Comparison of ENCODE assay signal across 12 cellular contexts in the genomic region with DNA sequence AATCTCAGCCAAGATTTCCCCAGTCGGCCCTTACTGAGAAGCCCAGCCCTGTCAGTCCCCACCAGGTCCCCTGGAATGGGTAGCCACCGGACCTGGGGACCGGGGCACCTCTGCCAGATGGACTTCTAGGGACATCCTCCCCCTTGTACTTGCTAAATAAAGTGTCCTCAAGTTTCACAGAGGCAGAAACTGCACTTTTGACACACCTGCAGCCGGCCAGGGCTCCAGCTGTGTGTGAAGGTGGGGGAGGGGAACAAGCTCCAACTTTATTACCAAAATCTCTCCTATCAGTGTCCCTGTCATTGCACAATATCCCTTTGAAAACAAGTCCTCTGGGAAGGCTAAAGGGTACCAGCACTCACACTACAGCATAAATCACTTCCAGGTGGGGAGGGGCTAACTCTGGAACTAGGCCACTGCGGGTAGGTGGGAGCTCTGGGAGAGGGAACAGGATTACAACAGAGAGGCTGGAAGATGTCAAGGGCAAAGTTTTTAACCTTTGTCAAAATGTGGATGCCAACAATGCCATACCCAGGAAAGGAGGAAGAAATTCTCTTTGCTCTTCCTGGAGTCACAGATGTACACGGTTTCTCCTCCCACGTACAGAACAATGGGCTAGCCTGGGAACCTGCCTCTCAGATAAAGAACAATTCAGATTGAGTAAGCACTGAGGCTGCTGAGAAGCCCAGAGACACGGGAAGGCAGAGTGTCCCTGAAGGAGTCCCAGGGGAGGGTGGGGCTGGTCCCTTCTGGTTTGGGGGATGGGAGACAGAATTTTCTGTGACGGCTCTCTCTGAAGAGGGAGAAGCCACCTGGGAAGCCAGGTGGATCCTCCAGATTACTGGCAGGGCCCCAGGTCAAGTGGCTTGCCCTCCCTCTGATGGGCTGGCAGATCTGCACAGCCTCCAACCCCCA. TPM values are rescaled to one million over a fixed set of nuclear protein-coding genes. Genes with fewer than 3 reads are reported as not detected.
DNase-seq lines count a peak whose midpoint lies in the region; ATAC-seq and TF ChIP-seq lines count a peak whose summit lies in the region.
"Had no signal": no experiment of that assay in that cellular context is flagged by ENCODE, and none has a peak within 500 bp of the region (broad histone marks: within the 10 kb centered on the region; RNA-seq: fewer than 3 reads in every experiment).

No MANE protein-coding gene starts in this region.

- no peaks in the 10 kb centered on the region for H3K27me3 ChIP-seq in hepatocyte
- H3K27me3 ChIP-seq: gastrocnemius medialis had no signal

- H3K9me3 ChIP-seq in hepatocyte (ENCODE audit: low read depth): no peaks in the 10 kb centered on the region
- H3K9me3 ChIP-seq: gastrocnemius medialis had no signal

- H3K4me3 ChIP-seq in hepatocyte: no peak overlapping the region
- H3K4me3 ChIP-seq: gastrocnemius medialis had no signal

- H3K4me2 ChIP-seq in hepatocyte: peak overlapping the region; percentile 64

- H3K9me2 ChIP-seq in hepatocyte (replicated peaks; ENCODE audit: insufficient read depth): no peaks in the 10 kb centered on the region

- TF ChIP-seq CTCF in hepatocyte (IDR thresholded peaks at IDR 0.05; ENCODE audit: poor library complexity): no peak

- peaks cover 51% of the 10 kb centered on the region for H3K4me1 ChIP-seq in hepatocyte (ENCODE audit: insufficient read depth)
- H3K4me1 ChIP-seq: gastrocnemius medialis had no signal

- ATAC-seq in GM21447 (IDR thresholded peaks at IDR 0.05; ENCODE audit: unreplicated experiment) (no peak), GM19324 (IDR thresholded peaks at IDR 0.05; ENCODE audit: low FRiP score, unreplicated experiment) (no peak)
- ATAC-seq: activated CD4-positive, CD25-positive, alpha-beta regulatory T cell treated with anti-CD3 and anti-CD28 coated beads, Interleukin-2, amount 50 U/mL, for 24 hours; activated naive CD8-positive, alpha-beta T cell treated with anti-CD3 and anti-CD28 coated beads, Interleukin-2, amount 50 U/mL, for 24 hours; gastrocnemius medialis; naive thymus-derived CD4-positive, alpha-beta T cell had no signal

- DNase-seq in NCI-H82 (lab: John Stamatoyannopoulos, UW) (peak; percentile 62), NCI-H82 treated with DMSO at 0.1 percent for 48 hours (lab: John Stamatoyannopoulos, UW; ENCODE audit: unreplicated experiment) (no peak), NCI-H345 treated with DMSO at 0.1 percent for 48 hours (lab: John Stamatoyannopoulos, UW; ENCODE audit: unreplicated experiment) (peak; percentile 79), hepatocyte (ENCODE audit: low spot score) (peak; percentile 63), ureter (ENCODE audit: low spot score) (peak; percentile 59), EL (no peak)
- DNase-seq: activated naive CD8-positive, alpha-beta T cell treated with anti-CD3 and anti-CD28 coated beads, Interleukin-2, amount 50 U/mL, for 24 hours; gastrocnemius medialis; naive thymus-derived CD4-positive, alpha-beta T cell had no signal

- H3K36me3 ChIP-seq in hepatocyte (replicated peaks; ENCODE audit: insufficient read depth, low read depth): no peaks in the 10 kb centered on the region
- H3K36me3 ChIP-seq: gastrocnemius medialis had no signal

- 53% methylated on average over 9 of the region's 9 CpGs for whole genome bisulfite sequencing in hepatocyte (ENCODE audit: low lambda C conversion rate, missing lambda C conversion rate)

- no peaks in the 10 kb centered on the region for H4K20me1 ChIP-seq in hepatocyte (ENCODE audit: insufficient read depth, poor library complexity, severe bottlenecking)

- H2AFZ ChIP-seq in hepatocyte: no peak overlapping the region

- peak overlapping the region; percentile 90 for H3K27ac ChIP-seq in hepatocyte
- H3K27ac ChIP-seq: gastrocnemius medialis had no signal

- peaks cover 78% of the 10 kb centered on the region for H3K79me2 ChIP-seq in hepatocyte

RNA-seq across cellular contexts. Expression of a gene that starts 11.0 kb away (rescaled TPM):
- 92.3 and 108 TPM in 2 replicates for total RNA-seq in hepatocyte
- polyA plus RNA-seq in hepatocyte: 84.1 and 107 TPM in 2 replicates
- 480 TPM for total RNA-seq in ureter
- polyA plus RNA-seq: naive thymus-derived CD4-positive, alpha-beta T cell had no signal

Comparison
In these comparisons a context has a peak if more than half of its experiments do, and no peak if none do; other contexts are left out.
1. DNase-seq: peak in NCI-H82 (single experiment), NCI-H345 treated with DMSO at 0.1 percent for 48 hours (single experiment), hepatocyte (single experiment) and ureter (single experiment); none in NCI-H82 treated with DMSO at 0.1 percent for 48 hours (single experiment) and EL (single experiment).